Comparison of ENCODE assay signal across 21 cellular contexts in the genomic region with DNA sequence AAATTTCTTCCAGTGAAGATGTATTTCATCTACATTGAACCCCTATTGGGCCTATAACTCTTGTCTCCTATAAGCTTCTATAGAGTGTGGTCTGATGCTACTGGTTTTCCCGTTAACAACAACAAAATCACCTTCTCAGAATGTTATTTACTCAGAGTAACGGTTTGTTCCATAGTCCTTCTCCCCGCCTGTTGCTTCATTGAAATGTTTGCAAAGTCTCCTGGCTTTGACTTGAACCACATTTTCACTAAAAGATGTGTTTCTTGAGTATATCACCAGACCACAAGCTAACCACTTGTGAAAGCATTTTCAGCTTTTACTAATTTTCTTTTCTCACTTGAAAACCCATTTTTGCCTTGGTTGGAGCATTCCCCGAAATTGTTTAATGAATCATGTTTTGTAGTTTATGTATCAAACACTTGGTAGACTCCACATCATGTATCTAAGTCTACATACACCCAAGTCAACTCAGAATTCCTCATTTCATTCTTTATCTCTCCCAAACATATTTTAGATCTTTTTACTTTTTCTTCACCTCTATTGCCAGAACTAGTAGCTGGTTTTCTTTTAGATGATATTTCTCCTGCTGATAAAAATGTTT.
DNase-seq lines count a peak whose midpoint lies in the region; ATAC-seq and TF ChIP-seq lines count a peak whose summit lies in the region.
"Had no signal": no experiment of that assay in that cellular context is flagged by ENCODE, and none has a peak within 500 bp of the region (broad histone marks: within the 10 kb centered on the region; RNA-seq: fewer than 3 reads in every experiment).

No MANE protein-coding gene starts in this region.

- peaks cover 9% of the 10 kb centered on the region for H3K9me3 Mint-ChIP-seq in activated CD4-positive, alpha-beta T cell treated with anti-CD3 and anti-CD28 coated beads, Interleukin-2, amount 10 ng/mL, durations not matched to agents 24 days and 14 days
- H3K9me3 Mint-ChIP-seq in CD8-positive, alpha-beta T cell, result no peaks in the 10 kb centered on the region
- no peaks in the 10 kb centered on the region for H3K9me3 Mint-ChIP-seq in activated CD8-positive, alpha-beta T cell treated with anti-CD3 and anti-CD28 coated beads, Interleukin-2, amount 10 ng/mL, durations not matched to agents 7 days and 5 days (ENCODE audit: insufficient read depth)
- H3K9me3 Mint-ChIP-seq in immature natural killer cell, result peaks cover 0 to 2% (median 0%) of the 10 kb centered on the region in 6 donors
- H3K9me3 Mint-ChIP-seq: nephron progenitor cell had no signal

- CTCF ChIA-PET in CD8-positive, alpha-beta T cell (lab: Charles Lee), result interaction anchor here (0.6 to 2.4 kb wide), 5 partner anchors 10 to 366 kb away, joined by 3 to 5 read pairs (median 4); no protein-coding TSS in a partner anchor
- CTCF ChIA-PET in activated CD8-positive, alpha-beta T cell treated with anti-CD3 and anti-CD28 coated beads, Interleukin-2, amount 10 ng/mL, durations not matched to agents 7 days and 5 days (lab: Charles Lee), result interaction anchor here (1.0 to 5.0 kb wide), 17 partner anchors 11 to 366 kb away, joined by 3 to 85 read pairs (median 6); a partner anchor contains a TSS

- no peaks in the 10 kb centered on the region for H3K27me3 Mint-ChIP-seq in activated CD4-positive, alpha-beta T cell treated with anti-CD3 and anti-CD28 coated beads, Interleukin-2, amount 10 ng/mL, durations not matched to agents 24 days and 14 days
- no peaks in the 10 kb centered on the region for H3K27me3 Mint-ChIP-seq in CD8-positive, alpha-beta T cell (ENCODE audit: low read depth)
- H3K27me3 Mint-ChIP-seq in activated CD8-positive, alpha-beta T cell treated with anti-CD3 and anti-CD28 coated beads, Interleukin-2, amount 10 ng/mL, durations not matched to agents 7 days and 5 days (ENCODE audit: low read depth), result no peaks in the 10 kb centered on the region
- peaks cover 0 to 2% (median 0%) of the 10 kb centered on the region in 3 donors for H3K27me3 Mint-ChIP-seq in immature natural killer cell (ENCODE audit: low read depth in 3 of 3)

- in situ Hi-C loops in KBM-7 (cut with MboI; ENCODE audit: low pct_unique_long_range_greater_than_20kb, low sequenced_read_pairs), result no loop called here

- H3K4me3 ChIP-seq in CD8-positive, alpha-beta T cell (ENCODE audit: low read depth, low read length), result no peak overlapping the region
- H3K4me3 ChIP-seq: GM12878 had no signal

- peaks cover 7% of the 10 kb centered on the region for H3K36me3 Mint-ChIP-seq in activated CD4-positive, alpha-beta T cell treated with anti-CD3 and anti-CD28 coated beads, Interleukin-2, amount 10 ng/mL, durations not matched to agents 24 days and 14 days (ENCODE audit: low read depth)
- no peaks in the 10 kb centered on the region for H3K36me3 Mint-ChIP-seq in CD8-positive, alpha-beta T cell
- H3K36me3 Mint-ChIP-seq in activated CD8-positive, alpha-beta T cell treated with anti-CD3 and anti-CD28 coated beads, Interleukin-2, amount 10 ng/mL, durations not matched to agents 7 days and 5 days (ENCODE audit: low read depth), result peaks cover 24% of the 10 kb centered on the region
- no peaks in the 10 kb centered on the region for H3K36me3 Mint-ChIP-seq in immature natural killer cell

- H3K4me3 Mint-ChIP-seq in activated CD4-positive, alpha-beta T cell treated with anti-CD3 and anti-CD28 coated beads, Interleukin-2, amount 10 ng/mL, durations not matched to agents 24 days and 14 days, result peak overlapping the region; percentile 43
- H3K4me3 Mint-ChIP-seq in CD8-positive, alpha-beta T cell, result peak overlapping the region; percentile 11
- H3K4me3 Mint-ChIP-seq in activated CD8-positive, alpha-beta T cell treated with anti-CD3 and anti-CD28 coated beads, Interleukin-2, amount 10 ng/mL, durations not matched to agents 7 days and 5 days, result peak overlapping the region; percentile 19
- peak overlapping the region; percentile 40 to 75 (median 55) for H3K4me3 Mint-ChIP-seq in immature natural killer cell
- H3K4me3 Mint-ChIP-seq: nephron progenitor cell had no signal

- no peaks in the 10 kb centered on the region for H3K36me3 ChIP-seq in CD8-positive, alpha-beta T cell (ENCODE audit: insufficient read depth, low read length)

- H3K4me1 Mint-ChIP-seq in activated CD4-positive, alpha-beta T cell treated with anti-CD3 and anti-CD28 coated beads, Interleukin-2, amount 10 ng/mL, durations not matched to agents 24 days and 14 days, result peaks cover 60% of the 10 kb centered on the region
- H3K4me1 Mint-ChIP-seq in CD8-positive, alpha-beta T cell (ENCODE audit: low read depth), result peaks cover 51% of the 10 kb centered on the region
- H3K4me1 Mint-ChIP-seq in activated CD8-positive, alpha-beta T cell treated with anti-CD3 and anti-CD28 coated beads, Interleukin-2, amount 10 ng/mL, durations not matched to agents 7 days and 5 days (ENCODE audit: low read depth), result peaks cover 72% of the 10 kb centered on the region
- peaks cover 46 to 53% of the 10 kb centered on the region in 2 donors for H3K4me1 Mint-ChIP-seq in immature natural killer cell
- H3K4me1 Mint-ChIP-seq: nephron progenitor cell had no signal

- no peaks in the 10 kb centered on the region for H3K9me3 ChIP-seq in CD8-positive, alpha-beta T cell (ENCODE audit: low read length)

- POLR2A ChIA-PET in CD8-positive, alpha-beta T cell (lab: Charles Lee), result interaction anchor here (0.7 to 0.8 kb wide), 3 partner anchors 12 to 52 kb away, joined by 3 to 4 read pairs (median 3); no protein-coding TSS in a partner anchor
- POLR2A ChIA-PET in activated CD8-positive, alpha-beta T cell treated with anti-CD3 and anti-CD28 coated beads, Interleukin-2, amount 10 ng/mL, durations not matched to agents 7 days and 5 days (lab: Charles Lee), result interaction anchor here (0.6 to 5.1 kb wide), 12 partner anchors 20 to 366 kb away, joined by 3 to 140 read pairs (median 10); a partner anchor contains a TSS

- no peak overlapping the region for H3K27ac ChIP-seq in CD8-positive, alpha-beta T cell (ENCODE audit: low read depth, low read length)
- H3K27ac ChIP-seq: VCaP had no signal

- ATAC-seq in CD8-positive, alpha-beta T cell, result peak; percentile 38
- ATAC-seq in activated CD8-positive, alpha-beta T cell treated with anti-CD3 and anti-CD28 coated beads, Interleukin-2, amount 10 ng/mL, durations not matched to agents 7 days and 5 days, result peak; percentile 73
- ATAC-seq in left ventricle myocardium superior, result no peak
- ATAC-seq: esophagus mucosa, GM12878, left cardiac atrium had no signal

- intact Hi-C loops in activated CD4-positive, alpha-beta T cell treated with anti-CD3 and anti-CD28 coated beads, Interleukin-2, amount 10 ng/mL, durations not matched to agents 24 days and 14 days (cut with micrococcal nuclease), result loop anchor here (1.0 to 5.0 kb wide), 9 partner anchors 11 to 1546 kb away; a partner anchor contains a TSS
- intact Hi-C loops in CD8-positive, alpha-beta T cell (cut with DNase I, micrococcal nuclease), result loop anchor here in 1 of 2 experiments (2.0 to 10.0 kb wide), 4 partner anchors 40 to 708 kb away; a partner anchor contains a TSS
- intact Hi-C loops in left ventricle myocardium superior (cut with micrococcal nuclease), result no loop called here

- peak; percentile 88 for DNase-seq in activated CD4-positive, alpha-beta T cell treated with anti-CD3 and anti-CD28 coated beads, Interleukin-2, amount 10 ng/mL, durations not matched to agents 24 days and 14 days
- DNase-seq in activated CD4-positive, alpha-beta T cell treated with anti-CD3 and anti-CD28 coated beads, Interleukin-2, amount 50 U/mL, for 48 hours, result no peak
- DNase-seq in CD8-positive, alpha-beta T cell, result no peak
- DNase-seq in activated CD8-positive, alpha-beta T cell treated with anti-CD3 and anti-CD28 coated beads, Interleukin-2, amount 10 ng/mL, durations not matched to agents 7 days and 5 days, result peak; percentile 63
- peak; percentile 9 to 34 (median 21) for DNase-seq in immature natural killer cell
- DNase-seq in left ventricle myocardium superior, result no peak
- no peak for DNase-seq in KBM-7
- no peak for DNase-seq in globus pallidus (ENCODE audit: low spot score)
- DNase-seq: activated CD8-positive, alpha-beta memory T cell treated with anti-CD3 and anti-CD28 coated beads, Interleukin-2, amount 50 U/mL, for 4 hours; amniotic stem cell; C1 segment of cervical spinal cord; caudate nucleus; left cardiac atrium; NCI-H1417 treated with DMSO at 0.1 percent for 48 hours; NCI-H748 treated with DMSO at 0.1 percent for 48 hours; nephron progenitor cell; SHP77 treated with DMSO at 0.1 percent for 48 hours had no signal

- TF ChIP-seq CTCF in CD8-positive, alpha-beta T cell (IDR thresholded peaks at IDR 0.05), result no peak

- H3K4me1 ChIP-seq in CD8-positive, alpha-beta T cell (ENCODE audit: insufficient read depth, low read length), result peaks cover 52% of the 10 kb centered on the region

- H3K27ac Mint-ChIP-seq in activated CD4-positive, alpha-beta T cell treated with anti-CD3 and anti-CD28 coated beads, Interleukin-2, amount 10 ng/mL, durations not matched to agents 24 days and 14 days, result peak overlapping the region; percentile 86
- peak overlapping the region; percentile 4 for H3K27ac Mint-ChIP-seq in CD8-positive, alpha-beta T cell
- H3K27ac Mint-ChIP-seq in activated CD8-positive, alpha-beta T cell treated with anti-CD3 and anti-CD28 coated beads, Interleukin-2, amount 10 ng/mL, durations not matched to agents 7 days and 5 days, result peak overlapping the region; percentile 96
- peak overlapping the region in 5 of 6 donors; percentile 3 to 67 (median 26) for H3K27ac Mint-ChIP-seq in immature natural killer cell
- H3K27ac Mint-ChIP-seq: nephron progenitor cell, progenitor cell of endocrine pancreas had no signal

- H3K27me3 ChIP-seq in CD8-positive, alpha-beta T cell (ENCODE audit: insufficient read depth, low read length), result no peaks in the 10 kb centered on the region

Comparison
In these comparisons a context has a peak if more than half of its experiments do, and no peak if none do; other contexts are left out.
1. DNase-seq: peak in activated CD4-positive, alpha-beta T cell treated with anti-CD3 and anti-CD28 coated beads, Interleukin-2, amount 10 ng/mL, durations not matched to agents 24 days and 14 days (single experiment), activated CD8-positive, alpha-beta T cell treated with anti-CD3 and anti-CD28 coated beads, Interleukin-2, amount 10 ng/mL, durations not matched to agents 7 days and 5 days (single experiment) and immature natural killer cell (3 of 3); none in activated CD4-positive, alpha-beta T cell treated with anti-CD3 and anti-CD28 coated beads, Interleukin-2, amount 50 U/mL, for 48 hours (0 of 2), CD8-positive, alpha-beta T cell (0 of 7), left ventricle myocardium superior (single experiment), KBM-7 (single experiment) and globus pallidus (single experiment).
2. H3K27ac Mint-ChIP-seq: peak in every context shown above with its lines; median percentile 96 in activated CD8-positive, alpha-beta T cell treated with anti-CD3 and anti-CD28 coated beads, Interleukin-2, amount 10 ng/mL, durations not matched to agents 7 days and 5 days; 86 in activated CD4-positive, alpha-beta T cell treated with anti-CD3 and anti-CD28 coated beads, Interleukin-2, amount 10 ng/mL, durations not matched to agents 24 days and 14 days; 26 in immature natural killer cell; 4 in CD8-positive, alpha-beta T cell.
3. Peak in every context shown above with its lines, with median percentiles within 50 percentile points of each other: H3K4me3 Mint-ChIP-seq.